Comparison of ENCODE assay signal across 10 cellular contexts in the genomic region with DNA sequence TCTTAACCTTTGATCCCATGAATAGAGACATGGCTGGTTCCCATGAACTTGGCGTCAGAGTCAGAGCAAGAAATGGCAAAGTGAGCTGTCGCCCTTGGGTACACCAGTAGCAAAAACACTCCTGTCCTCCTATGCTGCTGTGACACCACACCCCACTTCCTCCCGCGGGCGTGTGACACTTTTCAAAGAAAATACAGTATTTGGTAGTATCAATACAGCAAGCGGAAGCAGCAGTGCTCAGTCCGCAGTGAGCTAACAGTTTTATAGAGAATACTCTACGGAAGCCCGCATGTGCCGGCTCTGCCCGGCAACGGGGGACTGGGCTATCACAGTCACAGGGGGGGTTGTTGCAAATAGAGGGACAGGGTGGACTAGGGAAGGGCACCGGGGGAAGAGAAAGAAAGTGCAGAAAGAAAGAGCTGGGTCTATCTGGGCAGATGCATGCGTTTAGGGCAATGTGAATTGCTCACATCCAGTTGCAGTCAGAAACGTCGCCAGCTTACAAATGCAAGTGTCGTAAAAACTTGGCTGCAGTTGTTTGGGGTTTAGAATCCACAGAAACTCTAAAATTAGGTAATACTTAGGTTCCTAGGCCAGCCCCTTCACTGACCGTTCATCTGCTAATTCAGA. TPM values are rescaled to one million over a fixed set of nuclear protein-coding genes. Genes with fewer than 3 reads are reported as not detected.
DNase-seq lines count a peak whose midpoint lies in the region; ATAC-seq and TF ChIP-seq lines count a peak whose summit lies in the region.
"Had no signal": no experiment of that assay in that cellular context is flagged by ENCODE, and none has a peak within 500 bp of the region (broad histone marks: within the 10 kb centered on the region; RNA-seq: fewer than 3 reads in every experiment).

No MANE protein-coding gene starts in this region.

- intact Hi-C loops in left colon (cut with DNase I, micrococcal nuclease) = no loop called here

- ATAC-seq in left colon = peak; percentile 31
- no peak for ATAC-seq in HG02885 (IDR thresholded peaks at IDR 0.05; ENCODE audit: poor library complexity, unreplicated experiment)
- no peak for ATAC-seq in HG03469 (IDR thresholded peaks at IDR 0.05; ENCODE audit: unreplicated experiment)

- H3K4me1 Mint-ChIP-seq in T-helper 2 cell treated with Interferon-gamma antibody and Interleukin-4, amounts not matched to agents 5 μg/mL and 100 μg/mL, for 36 hours (ENCODE audit: low read depth) = peaks cover 78% of the 10 kb centered on the region
- peaks cover 86% of the 10 kb centered on the region for H3K4me1 Mint-ChIP-seq in activated T-cell treated with anti-CD3 and anti-CD28 coated beads, Interleukin-2, amount 50 U/mL, for 24 hours (ENCODE audit: low read depth)

- TF ChIP-seq POLR2A in erythroblast (IDR thresholded peaks at IDR 0.05; ENCODE audit: low read length) = no peak

- no peaks in the 10 kb centered on the region for H3K27me3 Mint-ChIP-seq in T-helper 2 cell treated with Interferon-gamma antibody and Interleukin-4, amounts not matched to agents 5 μg/mL and 100 μg/mL, for 36 hours (ENCODE audit: low read depth)
- H3K27me3 Mint-ChIP-seq in activated T-cell treated with anti-CD3 and anti-CD28 coated beads, Interleukin-2, amount 50 U/mL, for 24 hours = no peaks in the 10 kb centered on the region

- H3K36me3 Mint-ChIP-seq in T-helper 2 cell treated with Interferon-gamma antibody and Interleukin-4, amounts not matched to agents 5 μg/mL and 100 μg/mL, for 36 hours (ENCODE audit: low read depth) = peaks cover 63% of the 10 kb centered on the region
- H3K36me3 Mint-ChIP-seq in activated T-cell treated with anti-CD3 and anti-CD28 coated beads, Interleukin-2, amount 50 U/mL, for 24 hours (ENCODE audit: low read depth) = peaks cover 41% of the 10 kb centered on the region

- no peaks in the 10 kb centered on the region for H3K9me3 Mint-ChIP-seq in T-helper 2 cell treated with Interferon-gamma antibody and Interleukin-4, amounts not matched to agents 5 μg/mL and 100 μg/mL, for 36 hours
- H3K9me3 Mint-ChIP-seq in activated T-cell treated with anti-CD3 and anti-CD28 coated beads, Interleukin-2, amount 50 U/mL, for 24 hours = peaks cover 3% of the 10 kb centered on the region

- peak overlapping the region; percentile 98 for H3K27ac Mint-ChIP-seq in T-helper 2 cell treated with Interferon-gamma antibody and Interleukin-4, amounts not matched to agents 5 μg/mL and 100 μg/mL, for 36 hours
- peak overlapping the region; percentile 97 for H3K27ac Mint-ChIP-seq in activated T-cell treated with anti-CD3 and anti-CD28 coated beads, Interleukin-2, amount 50 U/mL, for 24 hours

- peak overlapping the region; percentile 84 for H3K4me3 Mint-ChIP-seq in T-helper 2 cell treated with Interferon-gamma antibody and Interleukin-4, amounts not matched to agents 5 μg/mL and 100 μg/mL, for 36 hours
- peak overlapping the region; percentile 80 for H3K4me3 Mint-ChIP-seq in activated T-cell treated with anti-CD3 and anti-CD28 coated beads, Interleukin-2, amount 50 U/mL, for 24 hours

- DNase-seq in T-helper 2 cell treated with Interferon-gamma antibody and Interleukin-4, amounts not matched to agents 5 μg/mL and 100 μg/mL, for 36 hours (ENCODE audit: low spot score) = peak; percentile 77
- peak; percentile 79 for DNase-seq in activated T-cell treated with anti-CD3 and anti-CD28 coated beads, Interleukin-2, amount 50 U/mL, for 24 hours
- DNase-seq in left colon (peak in 1 of 2 donors; percentile 32), DMS 273 (lab: John Stamatoyannopoulos, UW; ENCODE audit: unreplicated experiment) (no peak), erythroblast (lab: John Stamatoyannopoulos, UW) (no peak)
- peak; percentile 57 to 63 for DNase-seq in stimulated activated CD8-positive, alpha-beta memory T cell treated with anti-CD3 and anti-CD28 coated beads, Interleukin-15, amount 100 ng/mL, for 48 hours (ENCODE audit: low read depth in 2 of 2)
- DNase-seq: NCI-H1436 treated with DMSO at 0.1 percent for 48 hours, WERI-Rb-1 had no signal

RNA-seq across cellular contexts. Expression of gene PRKCQ, which starts 49.8 kb away (rescaled TPM):
- total RNA-seq in left colon = under 1 TPM; 0.89 TPM

Comparison
In these comparisons a context has a peak if more than half of its experiments do, and no peak if none do; other contexts are left out.
1. DNase-seq: peak in T-helper 2 cell treated with Interferon-gamma antibody and Interleukin-4, amounts not matched to agents 5 μg/mL and 100 μg/mL, for 36 hours (single experiment), activated T-cell treated with anti-CD3 and anti-CD28 coated beads, Interleukin-2, amount 50 U/mL, for 24 hours (single experiment) and stimulated activated CD8-positive, alpha-beta memory T cell treated with anti-CD3 and anti-CD28 coated beads, Interleukin-15, amount 100 ng/mL, for 48 hours (2 of 2); none in DMS 273 (single experiment) and erythroblast (0 of 2).